In genomic region chr19:18306209-18306902, GRCh38 we compare ENCODE assay signal across 10 cellular contexts. TPM values are rescaled to one million over a fixed set of nuclear protein-coding genes. Genes with fewer than 3 reads are reported as not detected.
DNase-seq lines count a peak whose midpoint lies in the region; ATAC-seq and TF ChIP-seq lines count a peak whose summit lies in the region.
"Had no signal": no experiment of that assay in that cellular context is flagged by ENCODE, and none has a peak within 500 bp of the region (broad histone marks: within the 10 kb centered on the region; RNA-seq: fewer than 3 reads in every experiment).

No MANE protein-coding gene starts in this region.

- peak overlapping the region; percentile 81 to 96 (median 94) for H3K4me3 Mint-ChIP-seq in CD4-positive, alpha-beta memory T cell
- H3K4me3 Mint-ChIP-seq in chondrocyte (ENCODE audit: unreplicated experiment) (no peak overlapping the region), osteocyte (ENCODE audit: unreplicated experiment) (no peak overlapping the region)

- H3K27ac ChIP-seq in CD4-positive, alpha-beta memory T cell (ENCODE audit: low read depth, low read length): peak overlapping the region; percentile 99
- H3K27ac ChIP-seq in KOPT-K1 (ENCODE audit: low read depth, low read length, poor library complexity, severe bottlenecking): peak overlapping the region; percentile 96
- H3K27ac ChIP-seq in GM23248: no peak overlapping the region

- no peaks in the 10 kb centered on the region for H3K79me2 ChIP-seq in GM23248 (ENCODE audit: insufficient read depth)

- peaks cover 0 to 2% (median 0%) of the 10 kb centered on the region in 8 donors for H3K9me3 Mint-ChIP-seq in CD4-positive, alpha-beta memory T cell
- H3K9me3 Mint-ChIP-seq in chondrocyte (ENCODE audit: low read depth) (no peaks in the 10 kb centered on the region), osteocyte (ENCODE audit: unreplicated experiment) (no peaks in the 10 kb centered on the region)

- peak overlapping the region in 1 of 2 donors; percentile 82 for H3K4me3 ChIP-seq in CD4-positive, alpha-beta memory T cell (ENCODE audit: low read length in 2 of 2)
- no peak overlapping the region for H3K4me3 ChIP-seq in GM23248

- WGBS in GM23248 (ENCODE audit: low coverage in 1 of 2, low lambda C conversion rate in 2 of 2, missing lambda C conversion rate in 2 of 2), 2 experiments: 85 to 86% methylated on average over 24 to 26 of the region's 26 CpGs

- H3K9me3 ChIP-seq in CD4-positive, alpha-beta memory T cell (ENCODE audit: control insufficient read depth in 1 of 2, low read length in 2 of 2): no peaks in the 10 kb centered on the region
- no peaks in the 10 kb centered on the region for H3K9me3 ChIP-seq in KOPT-K1 (ENCODE audit: insufficient read depth, low read length, poor library complexity, severe bottlenecking)
- H3K9me3 ChIP-seq in GM23248 (ENCODE audit: low read depth): no peaks in the 10 kb centered on the region

- H3F3A ChIP-seq in GM23248 (ENCODE audit: insufficient read depth): peaks cover 28% of the 10 kb centered on the region

- peak overlapping the region; percentile 99 to 100 (median 99) for H3K27ac Mint-ChIP-seq in CD4-positive, alpha-beta memory T cell
- H3K27ac Mint-ChIP-seq in chondrocyte (ENCODE audit: unreplicated experiment) (peak overlapping the region; percentile 68), osteocyte (ENCODE audit: unreplicated experiment) (peak overlapping the region; percentile 100)

- peaks cover 4% of the 10 kb centered on the region for H3K36me3 ChIP-seq in CD4-positive, alpha-beta memory T cell (ENCODE audit: insufficient read depth, low read length)
- H3K36me3 ChIP-seq in KOPT-K1 (ENCODE audit: insufficient read depth, low read length): peaks cover 58% of the 10 kb centered on the region
- no peaks in the 10 kb centered on the region for H3K36me3 ChIP-seq in GM23248 (ENCODE audit: low read depth)

- H3K4me2 ChIP-seq in GM23248 (ENCODE audit: unreplicated experiment): no peak overlapping the region

- no peak overlapping the region for H2AFZ ChIP-seq in GM23248

- POLR2A ChIA-PET in CD4-positive, alpha-beta memory T cell (lab: Charles Lee; ENCODE audit: partially characterized antibody): interaction anchor here (0.7 to 28.5 kb wide), 9 partner anchors 11 to 215 kb away, joined by 3 to 1691 read pairs (median 45); partner anchors contain the start of genes IQCN, JUND and LSM4

- intact Hi-C loops in CD4-positive, alpha-beta memory T cell (cut with micrococcal nuclease): no loop called here

- no peak overlapping the region for H3K9ac ChIP-seq in GM23248

- ATAC-seq in HG03442 (IDR thresholded peaks at IDR 0.05; ENCODE audit: unreplicated experiment): no peak
- ATAC-seq in HG03159 (IDR thresholded peaks at IDR 0.05; ENCODE audit: unreplicated experiment): no peak

- no peak for DNase-seq in CD4-positive, alpha-beta memory T cell
- no peak for DNase-seq in chondrocyte (ENCODE audit: low spot score)
- no peak for DNase-seq in osteocyte (ENCODE audit: extremely low spot score, unreplicated experiment)
- DNase-seq in GM23248: no peak
- no peak for DNase-seq in epidermal melanocyte (ENCODE audit: insufficient read length, low spot score)
- DNase-seq: NCI-H1092, SIG-M5 had no signal

- peaks cover 4 to 30% of the 10 kb centered on the region in 2 donors for H3K36me3 Mint-ChIP-seq in CD4-positive, alpha-beta memory T cell
- H3K36me3 Mint-ChIP-seq in chondrocyte (ENCODE audit: low read depth) (no peaks in the 10 kb centered on the region), osteocyte (ENCODE audit: unreplicated experiment) (peaks cover 5% of the 10 kb centered on the region)

- H3K9me2 ChIP-seq in GM23248 (ENCODE audit: insufficient read depth): no peaks in the 10 kb centered on the region

- in situ Hi-C loops in GM23248 (cut with MboI): no loop called here

- H4K20me1 ChIP-seq in GM23248 (ENCODE audit: insufficient read depth): no peaks in the 10 kb centered on the region

- H3K4me1 ChIP-seq in CD4-positive, alpha-beta memory T cell (ENCODE audit: insufficient read depth, low read length): peaks cover 68% of the 10 kb centered on the region
- H3K4me1 ChIP-seq in GM23248 (ENCODE audit: insufficient read depth): peaks cover 15% of the 10 kb centered on the region

- H3K27me3 ChIP-seq in CD4-positive, alpha-beta memory T cell (ENCODE audit: insufficient read depth, low read length): no peaks in the 10 kb centered on the region
- H3K27me3 ChIP-seq in GM23248 (replicated peaks; ENCODE audit: insufficient read depth): no peaks in the 10 kb centered on the region

- H3K4me1 Mint-ChIP-seq in CD4-positive, alpha-beta memory T cell: peaks cover 19 to 56% (median 37%) of the 10 kb centered on the region in 4 donors
- H3K4me1 Mint-ChIP-seq in chondrocyte (ENCODE audit: low read depth): peaks cover 47% of the 10 kb centered on the region
- peaks cover 45% of the 10 kb centered on the region for H3K4me1 Mint-ChIP-seq in osteocyte (ENCODE audit: unreplicated experiment)

- CTCF ChIA-PET in CD4-positive, alpha-beta memory T cell (lab: Charles Lee; ENCODE audit: partially characterized antibody): interaction anchor here (1.0 to 6.7 kb wide), 6 partner anchors 9 to 27 kb away, joined by 3 to 118 read pairs (median 16); partner anchors contain the start of genes JUND and LSM4

- no peak for TF ChIP-seq CTCF in chondrocyte (IDR thresholded peaks at IDR 0.05)
- no peak for TF ChIP-seq CTCF in osteocyte (IDR thresholded peaks at IDR 0.05)

- H3K27me3 Mint-ChIP-seq in CD4-positive, alpha-beta memory T cell: no peaks in the 10 kb centered on the region
- H3K27me3 Mint-ChIP-seq in chondrocyte (ENCODE audit: low read depth) (no peaks in the 10 kb centered on the region), osteocyte (ENCODE audit: unreplicated experiment) (no peaks in the 10 kb centered on the region)

RNA-seq across cellular contexts. Expression of gene LSM4, which starts 16.5 kb away (rescaled TPM):
- total RNA-seq in CD4-positive, alpha-beta memory T cell: 10 to 100 TPM; 64.2 to 65.0 TPM
- 100 to 1,000 TPM; 121 to 164 TPM for polyA plus RNA-seq in CD4-positive, alpha-beta memory T cell
- total RNA-seq in chondrocyte: 68.1 to 84.8 TPM (median 73.0 TPM) in 3 replicates
- 92.1 and 98.1 TPM in 2 replicates for total RNA-seq in osteocyte
- total RNA-seq in GM23248 (2014; rRNA removed; shearing (Covaris generic)): 167 and 203 TPM in 2 replicates
- polyA plus RNA-seq in GM23248 (2016; fragmentation: Nextera tagmentation; extraction: Ambion mirVana): 200 and 208 TPM in 2 replicates

RNA-seq across cellular contexts. Expression of gene JUND, which starts 24.9 kb away (rescaled TPM):
- total RNA-seq in CD4-positive, alpha-beta memory T cell: 100 to 1,000 TPM; 163 TPM
- polyA plus RNA-seq in CD4-positive, alpha-beta memory T cell: 100 to 1,000 TPM in 1 of 2 donors, 10 to 100 TPM in 1; 16.5 to 133 TPM
- 129 to 181 TPM (median 176 TPM) in 3 replicates for total RNA-seq in chondrocyte
- total RNA-seq in osteocyte: 203 and 241 TPM in 2 replicates
- total RNA-seq in GM23248 (2014; rRNA removed; shearing (Covaris generic)): 123 and 172 TPM in 2 replicates
- polyA plus RNA-seq in GM23248 (2016; fragmentation: Nextera tagmentation; extraction: Ambion mirVana): 15.3 and 17.9 TPM in 2 replicates

RNA-seq across cellular contexts. Expression of gene IQCN, which starts 32.1 kb away (rescaled TPM):
- total RNA-seq in CD4-positive, alpha-beta memory T cell: 1 to 10 TPM; 5.5 to 5.8 TPM
- 1 to 10 TPM in 1 of 2 donors, under 1 TPM in 1; 0.13 to 1.8 TPM for polyA plus RNA-seq in CD4-positive, alpha-beta memory T cell
- total RNA-seq in chondrocyte (1.6 to 4.0 TPM (median 2.4 TPM) in 3 replicates), osteocyte (6.9 and 10.4 TPM in 2 replicates)
- total RNA-seq in GM23248 (2014; rRNA removed; shearing (Covaris generic)): 0.11 and 0.25 TPM in 2 replicates
- 0.16 and 0.33 TPM in 2 replicates for polyA plus RNA-seq in GM23248 (2016; fragmentation: Nextera tagmentation; extraction: Ambion mirVana)

RNA-seq across cellular contexts. Expression of gene PGPEP1, which starts 34.0 kb away (rescaled TPM):
- 10 to 100 TPM; 46.2 to 49.2 TPM for total RNA-seq in CD4-positive, alpha-beta memory T cell
- 1 to 10 TPM; 6.8 to 8.0 TPM for polyA plus RNA-seq in CD4-positive, alpha-beta memory T cell
- total RNA-seq in chondrocyte (18.6 to 21.5 TPM (median 21.1 TPM) in 3 replicates), osteocyte (36.1 and 38.5 TPM in 2 replicates)
- 12.0 and 20.5 TPM in 2 replicates for total RNA-seq in GM23248 (2014; rRNA removed; shearing (Covaris generic))
- polyA plus RNA-seq in GM23248 (2016; fragmentation: Nextera tagmentation; extraction: Ambion mirVana): 9.4 and 14.5 TPM in 2 replicates

Comparison
In these comparisons a context has a peak if more than half of its experiments do, and no peak if none do; other contexts are left out.
1. H3K4me3 Mint-ChIP-seq: peak in CD4-positive, alpha-beta memory T cell (8 of 8); none in chondrocyte (single experiment) and osteocyte (single experiment).
2. Peak in every context shown above with its lines, with median percentiles within 50 percentile points of each other: H3K27ac Mint-ChIP-seq.